In the genomic region with DNA sequence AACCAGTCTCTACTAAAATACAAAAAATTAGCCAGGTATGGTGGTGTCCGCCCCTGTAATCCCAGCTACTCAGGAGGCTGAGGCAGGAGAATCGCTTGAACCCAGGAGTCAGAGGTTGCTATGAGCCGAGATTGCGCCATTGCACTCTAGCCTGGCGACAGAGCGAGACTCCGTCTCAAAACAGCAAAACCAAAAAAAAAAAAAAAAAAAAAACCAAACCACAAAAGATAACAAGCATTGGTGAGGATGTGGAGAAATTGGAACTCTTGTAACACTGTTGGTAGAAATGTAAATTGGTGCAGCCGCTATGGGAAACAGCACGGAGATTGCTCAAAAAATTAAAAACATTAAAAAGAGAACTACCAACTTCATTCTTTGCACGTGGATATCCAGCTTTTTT, we compare ENCODE assay signal across 22 cellular contexts.
DNase-seq lines count a peak whose midpoint lies in the region; ATAC-seq and TF ChIP-seq lines count a peak whose summit lies in the region.
"Had no signal": no experiment of that assay in that cellular context is flagged by ENCODE, and none has a peak within 500 bp of the region (broad histone marks: within the 10 kb centered on the region; RNA-seq: fewer than 3 reads in every experiment).

No MANE protein-coding gene starts in this region.

- TF ChIP-seq CTCF in BE2C (IDR thresholded peaks at IDR 0.05; ENCODE audit: low read depth, low read length) = no peak

- CTCF ChIA-PET in CD8-positive, alpha-beta memory T cell (lab: Charles Lee) = interaction anchor here (0.7 to 1.7 kb wide), 2 partner anchors 14 to 19 kb away, joined by 3 read pairs; no protein-coding TSS in a partner anchor

- peaks cover 11% of the 10 kb centered on the region for H3K27me3 Mint-ChIP-seq in T-helper 2 cell treated with Interferon-gamma antibody and Interleukin-4, amounts not matched to agents 5 μg/mL and 100 μg/mL, for 36 hours (ENCODE audit: low read depth)
- H3K27me3 Mint-ChIP-seq in CD8-positive, alpha-beta memory T cell = peaks cover 0 to 2% of the 10 kb centered on the region in 2 donors
- H3K27me3 Mint-ChIP-seq: CD4-positive, CD25-positive, alpha-beta regulatory T cell had no signal

- peak overlapping the region; percentile 60 for H3K27ac Mint-ChIP-seq in T-helper 2 cell treated with Interferon-gamma antibody and Interleukin-4, amounts not matched to agents 5 μg/mL and 100 μg/mL, for 36 hours
- peak overlapping the region in 6 of 8 donors; percentile 15 to 74 (median 22) for H3K27ac Mint-ChIP-seq in CD8-positive, alpha-beta memory T cell
- H3K27ac Mint-ChIP-seq: GM23338; stimulated activated naive CD8-positive, alpha-beta T cell treated with anti-CD3 and anti-CD28 coated beads, Interleukin-15, amount 100 ng/mL, for 72 hours had no signal

- no peak overlapping the region for H3K4me3 Mint-ChIP-seq in T-helper 2 cell treated with Interferon-gamma antibody and Interleukin-4, amounts not matched to agents 5 μg/mL and 100 μg/mL, for 36 hours
- H3K4me3 Mint-ChIP-seq in CD8-positive, alpha-beta memory T cell = peak overlapping the region in 3 of 7 donors; percentile 25 to 56 (median 44)
- H3K4me3 Mint-ChIP-seq: CD4-positive, CD25-positive, alpha-beta regulatory T cell; GM23338; stimulated activated naive CD8-positive, alpha-beta T cell treated with anti-CD3 and anti-CD28 coated beads, Interleukin-15, amount 100 ng/mL, for 72 hours had no signal

- POLR2A ChIA-PET in CD8-positive, alpha-beta memory T cell (lab: Charles Lee) = no interaction called here

- ATAC-seq in left lobe of liver = no peak
- ATAC-seq: GM23338; stimulated activated naive CD8-positive, alpha-beta T cell treated with anti-CD3 and anti-CD28 coated beads, Interleukin-15, amount 100 ng/mL, for 72 hours had no signal

- no peak overlapping the region for H3K27ac ChIP-seq in CD8-positive, alpha-beta memory T cell (ENCODE audit: low read depth, low read length)
- H3K27ac ChIP-seq: esophagus muscularis mucosa, ovary, SJCRH30 had no signal

- H3K36me3 Mint-ChIP-seq in T-helper 2 cell treated with Interferon-gamma antibody and Interleukin-4, amounts not matched to agents 5 μg/mL and 100 μg/mL, for 36 hours (ENCODE audit: low read depth) = no peaks in the 10 kb centered on the region
- peaks cover 0 to 5% (median 2%) of the 10 kb centered on the region in 3 donors for H3K36me3 Mint-ChIP-seq in CD8-positive, alpha-beta memory T cell

- no peaks in the 10 kb centered on the region for H3K36me3 ChIP-seq in CD8-positive, alpha-beta memory T cell (ENCODE audit: insufficient read depth, low read length)
- no peaks in the 10 kb centered on the region for H3K36me3 ChIP-seq in BE2C
- H3K36me3 ChIP-seq: esophagus muscularis mucosa, ovary, SJCRH30 had no signal

- H3K9me3 ChIP-seq in CD8-positive, alpha-beta memory T cell (ENCODE audit: low read length) = no peaks in the 10 kb centered on the region
- H3K9me3 ChIP-seq in BE2C = no peaks in the 10 kb centered on the region
- H3K9me3 ChIP-seq: esophagus muscularis mucosa, ovary, SJCRH30 had no signal

- H3K4me1 ChIP-seq in CD8-positive, alpha-beta memory T cell (ENCODE audit: insufficient read depth, low read length) = peaks cover 22% of the 10 kb centered on the region
- peaks cover 4% of the 10 kb centered on the region; the same call in 1 of the 2 replicates for H3K4me1 ChIP-seq in BE2C
- H3K4me1 ChIP-seq: SJCRH30 had no signal

- H3K4me3 ChIP-seq in CD8-positive, alpha-beta memory T cell (ENCODE audit: low read length) = no peak overlapping the region
- H3K4me3 ChIP-seq in BE2C (ENCODE audit: low read depth, low read length) = no peak overlapping the region
- H3K4me3 ChIP-seq: esophagus muscularis mucosa, GM23338, ovary, SJCRH30 had no signal

- no peaks in the 10 kb centered on the region for H3K9me3 Mint-ChIP-seq in T-helper 2 cell treated with Interferon-gamma antibody and Interleukin-4, amounts not matched to agents 5 μg/mL and 100 μg/mL, for 36 hours
- no peaks in the 10 kb centered on the region for H3K9me3 Mint-ChIP-seq in CD8-positive, alpha-beta memory T cell
- H3K9me3 Mint-ChIP-seq: CD4-positive, CD25-positive, alpha-beta regulatory T cell; GM23338; stimulated activated naive CD8-positive, alpha-beta T cell treated with anti-CD3 and anti-CD28 coated beads, Interleukin-15, amount 100 ng/mL, for 72 hours had no signal

- DNase-seq in T-helper 2 cell treated with Interferon-gamma antibody and Interleukin-4, amounts not matched to agents 5 μg/mL and 100 μg/mL, for 36 hours (ENCODE audit: low spot score) = no peak
- DNase-seq in T-helper 2 cell (no peak), SIG-M5 treated with dmso at 0.1 percent for 504 hours (lab: John Stamatoyannopoulos, UW; ENCODE audit: unreplicated experiment) (peak; percentile 82), islet precursor cell (peak; percentile 23), left lobe of liver (ENCODE audit: low spot score) (no peak), COR-L47 (lab: John Stamatoyannopoulos, UW) (no peak), BE2C (no peak)
- peak in 1 of 5 donors; percentile 26 for DNase-seq in CD8-positive, alpha-beta memory T cell
- DNase-seq: 8988T; activated CD4-positive, alpha-beta T cell treated with anti-CD3 and anti-CD28 coated beads, Interleukin-2, amount 50 U/mL, for 48 hours; CD4-positive, CD25-positive, alpha-beta regulatory T cell; IMR-90; NCI-H1092; NCI-H2081 treated with DMSO at 0.1 percent for 48 hours; NCI-H510A treated with DMSO at 0.1 percent for 48 hours; ovary; SJCRH30; stimulated activated CD4-positive, alpha-beta T cell treated with anti-CD3 and anti-CD28 coated beads, Interleukin-1b, Interleukin-23, amount 100 ng/mL, for 48 hours; stimulated activated naive CD8-positive, alpha-beta T cell treated with anti-CD3 and anti-CD28 coated beads, Interleukin-15, amount 100 ng/mL, for 72 hours; trophoblast cell had no signal

- H3K4me1 Mint-ChIP-seq in T-helper 2 cell treated with Interferon-gamma antibody and Interleukin-4, amounts not matched to agents 5 μg/mL and 100 μg/mL, for 36 hours (ENCODE audit: low read depth) = peaks cover 8% of the 10 kb centered on the region
- peaks cover 34 to 43% (median 42%) of the 10 kb centered on the region in 3 donors for H3K4me1 Mint-ChIP-seq in CD8-positive, alpha-beta memory T cell

- H3K27me3 ChIP-seq in CD8-positive, alpha-beta memory T cell (ENCODE audit: insufficient read depth, low read length, poor library complexity, severe bottlenecking) = no peaks in the 10 kb centered on the region
- H3K27me3 ChIP-seq in BE2C = no peaks in the 10 kb centered on the region
- H3K27me3 ChIP-seq: esophagus muscularis mucosa, ovary, SJCRH30 had no signal

Comparison
In these comparisons a context has a peak if more than half of its experiments do, and no peak if none do; other contexts are left out.
1. DNase-seq: peak in SIG-M5 treated with dmso at 0.1 percent for 504 hours (single experiment) and islet precursor cell (single experiment); none in T-helper 2 cell treated with Interferon-gamma antibody and Interleukin-4, amounts not matched to agents 5 μg/mL and 100 μg/mL, for 36 hours (single experiment), T-helper 2 cell (0 of 5), left lobe of liver (single experiment), COR-L47 (single experiment) and BE2C (single experiment).